In the genomic region with DNA sequence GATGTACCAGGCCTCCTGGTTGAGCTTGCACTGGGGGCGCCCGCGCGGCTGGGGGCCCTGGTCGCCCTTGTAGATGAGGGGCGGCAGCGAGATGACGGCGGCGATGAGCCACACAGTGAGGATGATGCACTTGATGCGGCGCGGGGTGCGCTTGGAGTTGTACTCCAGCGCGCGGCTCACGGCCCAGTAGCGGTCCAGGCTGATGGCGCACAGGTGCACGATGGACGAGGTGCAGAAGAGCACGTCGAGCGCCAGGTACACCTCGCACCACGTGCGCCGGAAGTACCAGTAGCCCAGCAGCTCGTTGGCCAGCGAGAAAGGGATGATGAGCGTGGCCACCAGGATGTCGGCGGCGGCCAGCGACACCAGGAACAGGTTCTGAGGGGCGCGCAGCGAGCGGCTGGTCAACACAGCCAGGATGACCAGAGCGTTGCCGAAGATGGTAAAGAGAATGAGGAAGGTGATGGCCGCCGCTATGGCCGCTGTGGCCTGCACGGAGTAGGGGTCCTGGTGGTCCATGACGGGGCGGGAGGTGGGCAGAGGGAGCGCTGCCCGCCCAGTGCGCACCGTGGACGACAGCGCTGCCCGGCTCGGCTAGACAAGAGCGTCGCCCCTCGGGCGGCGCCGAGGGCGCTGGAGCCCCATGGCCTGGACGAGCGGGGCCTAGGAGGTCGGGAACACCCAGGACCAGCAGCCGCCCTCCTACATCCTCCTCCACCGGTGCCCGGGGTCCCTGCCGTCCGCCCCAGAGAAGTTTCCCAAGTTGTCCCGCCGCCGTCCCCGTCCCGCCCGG, we compare ENCODE assay signal across 9 cellular contexts. TPM values are rescaled to one million over a fixed set of nuclear protein-coding genes. Genes with fewer than 3 reads are reported as not detected.
A peak's percentile ranks its signal among the peaks of the same experiment; 100 is the strongest.
DNase-seq lines count a peak whose midpoint lies in the region; ATAC-seq lines count a peak whose summit lies in the region.
"Had no signal": no experiment of that assay in that cellular context is flagged by ENCODE, and none has a peak within 500 bp of the region (broad histone marks: within the 10 kb centered on the region; RNA-seq: fewer than 3 reads in every experiment).

No MANE protein-coding gene starts in this region.

- H3K4me3 Mint-ChIP-seq in activated T-helper 17 cell treated with anti-CD3 and anti-CD28 coated beads, Interleukin-2, amount 50 U/mL, for 72 hours = peak overlapping the region; percentile 82
- H3K4me3 Mint-ChIP-seq in stimulated activated effector memory CD8-positive, alpha-beta T cell treated with anti-CD3 and anti-CD28 coated beads, Interleukin-12 subunit alpha, Interleukin-12 subunit beta, amount 100 ng/mL, for 72 hours = peak overlapping the region; percentile 77

- H3K36me3 ChIP-seq in HAP-1 (replicated peaks) (no peaks in the 10 kb centered on the region), iPS-18a (ENCODE audit: control insufficient read depth, low read depth, low read length) (no peaks in the 10 kb centered on the region)

- peaks cover 26% of the 10 kb centered on the region for H3K27me3 Mint-ChIP-seq in activated T-helper 17 cell treated with anti-CD3 and anti-CD28 coated beads, Interleukin-2, amount 50 U/mL, for 72 hours

- H3K4me1 Mint-ChIP-seq in activated T-helper 17 cell treated with anti-CD3 and anti-CD28 coated beads, Interleukin-2, amount 50 U/mL, for 72 hours = peaks cover 6% of the 10 kb centered on the region
- H3K4me1 Mint-ChIP-seq in stimulated activated effector memory CD8-positive, alpha-beta T cell treated with anti-CD3 and anti-CD28 coated beads, Interleukin-12 subunit alpha, Interleukin-12 subunit beta, amount 100 ng/mL, for 72 hours = peaks cover 43% of the 10 kb centered on the region

- H3K4me3 ChIP-seq in HAP-1 = peak overlapping the region; percentile 33; the same call in 1 of the 2 replicates
- H3K4me3 ChIP-seq in iPS-18a (ENCODE audit: low read length) = peak overlapping the region; percentile 53

- no peak overlapping the region for H3K27ac Mint-ChIP-seq in activated T-helper 17 cell treated with anti-CD3 and anti-CD28 coated beads, Interleukin-2, amount 50 U/mL, for 72 hours
- peak overlapping the region; percentile 45 for H3K27ac Mint-ChIP-seq in stimulated activated effector memory CD8-positive, alpha-beta T cell treated with anti-CD3 and anti-CD28 coated beads, Interleukin-12 subunit alpha, Interleukin-12 subunit beta, amount 100 ng/mL, for 72 hours

- DNase-seq in HAP-1 (ENCODE audit: low spot score in 2 of 2) = no peak
- no peak for DNase-seq in stimulated activated effector memory CD8-positive, alpha-beta T cell treated with anti-CD3 and anti-CD28 coated beads, Interleukin-12 subunit alpha, Interleukin-12 subunit beta, amount 100 ng/mL, for 72 hours (ENCODE audit: low spot score in 2 of 2)
- no peak for DNase-seq in NCI-H2081 (lab: John Stamatoyannopoulos, UW)
- no peak for DNase-seq in NCI-H82 treated with DMSO at 0.1 percent for 48 hours (lab: John Stamatoyannopoulos, UW; ENCODE audit: unreplicated experiment)

- in situ Hi-C loops in HAP-1 (cut with MboI; ENCODE audit: low sequenced_read_pairs) = loop anchor here (25.0 kb wide), 1 partner anchor 104 kb away; no protein-coding TSS in a partner anchor

- peaks cover 7% of the 10 kb centered on the region for H3K27me3 ChIP-seq in HAP-1 (ENCODE audit: low read depth)
- H3K27me3 ChIP-seq in iPS-18a (ENCODE audit: control insufficient read depth, insufficient read depth, low read length) = peaks cover 26% of the 10 kb centered on the region

- no peak overlapping the region for H3K27ac ChIP-seq in iPS-18a (ENCODE audit: low read length)

- H3K4me1 ChIP-seq in HAP-1 (peaks cover 5% of the 10 kb centered on the region), iPS-18a (ENCODE audit: control insufficient read depth, low read depth, low read length) (peaks cover 9% of the 10 kb centered on the region)

- H3K9me3 ChIP-seq in HAP-1 (no peaks in the 10 kb centered on the region), iPS-18a (ENCODE audit: control insufficient read depth, low read depth, low read length) (no peaks in the 10 kb centered on the region)

- ATAC-seq in activated T-helper 17 cell treated with anti-CD3 and anti-CD28 coated beads, Interleukin-2, amount 50 U/mL, for 72 hours (replicated peaks) = no peak
- no peak for ATAC-seq in stimulated activated effector memory CD8-positive, alpha-beta T cell treated with anti-CD3 and anti-CD28 coated beads, Interleukin-12 subunit alpha, Interleukin-12 subunit beta, amount 100 ng/mL, for 72 hours
- ATAC-seq in GM19463 (IDR thresholded peaks at IDR 0.05; ENCODE audit: unreplicated experiment) = no peak
- no peak for ATAC-seq in GM18511 (IDR thresholded peaks at IDR 0.05; ENCODE audit: unreplicated experiment)

- H3K9me3 Mint-ChIP-seq in activated T-helper 17 cell treated with anti-CD3 and anti-CD28 coated beads, Interleukin-2, amount 50 U/mL, for 72 hours = no peaks in the 10 kb centered on the region
- H3K9me3 Mint-ChIP-seq in stimulated activated effector memory CD8-positive, alpha-beta T cell treated with anti-CD3 and anti-CD28 coated beads, Interleukin-12 subunit alpha, Interleukin-12 subunit beta, amount 100 ng/mL, for 72 hours = no peaks in the 10 kb centered on the region

- no peaks in the 10 kb centered on the region for H3K36me3 Mint-ChIP-seq in activated T-helper 17 cell treated with anti-CD3 and anti-CD28 coated beads, Interleukin-2, amount 50 U/mL, for 72 hours (ENCODE audit: low read depth)
- H3K36me3 Mint-ChIP-seq in stimulated activated effector memory CD8-positive, alpha-beta T cell treated with anti-CD3 and anti-CD28 coated beads, Interleukin-12 subunit alpha, Interleukin-12 subunit beta, amount 100 ng/mL, for 72 hours = peaks cover 15% of the 10 kb centered on the region

- H3K9ac ChIP-seq in iPS-18a (ENCODE audit: low read length) = no peak overlapping the region

RNA-seq across cellular contexts. Expression of gene ADRA2B, which starts 0.5 kb away (rescaled TPM):
- 1 to 10 TPM in 1 of 2 donors, under 1 TPM in 1; 0.09 to 1.3 TPM for total RNA-seq in activated T-helper 17 cell treated with anti-CD3 and anti-CD28 coated beads, Interleukin-2, amount 50 U/mL, for 72 hours
- total RNA-seq: glomerular endothelial cell had no signal

RNA-seq across cellular contexts. Expression of gene ASTL, which starts 22.5 kb away (rescaled TPM):
- 1 to 10 TPM in 1 of 2 donors, under 1 TPM in 1; 0.93 to 6.9 TPM for total RNA-seq in activated T-helper 17 cell treated with anti-CD3 and anti-CD28 coated beads, Interleukin-2, amount 50 U/mL, for 72 hours
- total RNA-seq: glomerular endothelial cell had no signal

RNA-seq across cellular contexts. Expression of gene DUSP2, which starts 29.4 kb away (rescaled TPM):
- total RNA-seq in activated T-helper 17 cell treated with anti-CD3 and anti-CD28 coated beads, Interleukin-2, amount 50 U/mL, for 72 hours = 100 to 1,000 TPM in 1 of 2 donors, 10 to 100 TPM in 1; 82.0 to 379 TPM
